Comparison of ENCODE assay signal across 14 cellular contexts in the genomic region with DNA sequence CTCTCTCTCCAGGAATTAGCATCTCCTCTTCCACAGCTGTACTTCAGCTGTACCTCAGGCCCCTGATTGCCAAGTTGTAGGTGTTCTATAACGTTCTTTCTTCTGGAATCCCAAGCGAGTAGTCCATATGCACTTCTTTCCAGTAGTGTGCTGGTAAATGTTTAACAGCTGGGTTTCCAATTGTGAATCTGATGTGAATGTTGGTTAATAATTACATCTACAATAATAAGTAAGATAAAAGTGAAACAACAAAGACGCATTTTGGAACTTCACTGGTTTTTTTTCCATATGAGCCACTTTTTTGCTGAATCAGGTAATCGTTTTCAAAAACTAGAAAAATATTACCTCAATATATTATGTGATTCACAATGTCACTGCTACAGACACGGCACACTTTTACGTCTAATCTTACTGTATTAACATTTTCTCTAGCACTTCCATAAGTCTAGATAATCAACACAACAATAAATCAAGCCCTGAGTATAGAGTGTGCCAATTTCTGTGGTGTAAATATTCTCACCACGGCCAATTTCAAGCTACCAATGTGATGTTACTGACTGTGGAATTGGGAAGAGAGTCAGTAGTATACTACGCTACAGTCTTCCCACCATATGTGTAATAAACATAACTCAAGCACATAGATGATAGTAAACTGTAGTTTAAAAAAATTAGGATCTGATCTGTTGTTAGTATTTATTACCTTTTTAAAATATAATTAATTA.
A peak's percentile ranks its signal among the peaks of the same experiment; 100 is the strongest.
DNase-seq lines count a peak whose midpoint lies in the region; TF ChIP-seq lines count a peak whose summit lies in the region.
"Had no signal": no experiment of that assay in that cellular context is flagged by ENCODE, and none has a peak within 500 bp of the region (broad histone marks: within the 10 kb centered on the region; RNA-seq: fewer than 3 reads in every experiment).

No MANE protein-coding gene starts in this region.

- no peak overlapping the region for H3K4me3 Mint-ChIP-seq in glutamatergic neuron (ENCODE audit: unreplicated experiment)
- H3K4me3 Mint-ChIP-seq: activated CD8-positive, alpha-beta T cell treated with anti-CD3 and anti-CD28 coated beads for 36 hours had no signal

- peaks cover 2% of the 10 kb centered on the region for H3K27me3 Mint-ChIP-seq in glutamatergic neuron (ENCODE audit: unreplicated experiment)
- H3K27me3 Mint-ChIP-seq: activated CD8-positive, alpha-beta T cell treated with anti-CD3 and anti-CD28 coated beads for 36 hours had no signal

- no peak for TF ChIP-seq POLR2A in erythroblast (IDR thresholded peaks at IDR 0.05; ENCODE audit: low read length)

- no peak overlapping the region for H3K27ac Mint-ChIP-seq in glutamatergic neuron (ENCODE audit: unreplicated experiment)
- H3K27ac Mint-ChIP-seq: activated CD8-positive, alpha-beta T cell treated with anti-CD3 and anti-CD28 coated beads for 36 hours; activated T-helper 2 cell treated with anti-CD3 and anti-CD28 coated beads, Interferon-gamma antibody, Interleukin-2, Interleukin-4, amounts not matched to agents 10 μg/mL and 5 μg/mL and 100 μg/mL, durations not matched to agents 14 hours and 24 hours and 36 hours had no signal

- H3K4me1 Mint-ChIP-seq in glutamatergic neuron (ENCODE audit: low read depth, unreplicated experiment): peaks cover 5% of the 10 kb centered on the region

- DNase-seq in AG10803 (ENCODE audit: low read depth): peak; percentile 65
- no peak for DNase-seq in SK-N-MC (ENCODE audit: low read depth, low spot score)
- DNase-seq in kidney glomerular epithelial cell (lab: John Stamatoyannopoulos, UW): peak; percentile 63
- DNase-seq in renal cortical epithelial cell (ENCODE audit: low read depth): peak; percentile 90
- no peak for DNase-seq in glutamatergic neuron
- no peak for DNase-seq in erythroblast (lab: John Stamatoyannopoulos, UW)
- DNase-seq in SKM-1 (lab: John Stamatoyannopoulos, UW; ENCODE audit: unreplicated experiment): no peak
- DNase-seq in GOT3 (lab: John Stamatoyannopoulos, UW): no peak
- DNase-seq: activated CD8-positive, alpha-beta T cell treated with anti-CD3 and anti-CD28 coated beads for 36 hours; NCI-H748 treated with DMSO at 0.1 percent for 48 hours; stimulated activated CD4-positive, alpha-beta T cell treated with anti-CD3 and anti-CD28 coated beads, Interleukin-4, amount 100 ng/mL, for 4 hours; SW 1271 had no signal

- no peak overlapping the region for H3K9ac ChIP-seq in SK-N-MC (ENCODE audit: insufficient read length)

- peak overlapping the region; percentile 35; the same call in 1 of the 2 replicates for H3K27ac ChIP-seq in SK-N-MC

- H3K4me3 ChIP-seq in AG10803 (ENCODE audit: low read length) (no peak overlapping the region), SK-N-MC (no peak overlapping the region)
- H3K4me3 ChIP-seq: lung had no signal

- no peaks in the 10 kb centered on the region for H3K36me3 ChIP-seq in SK-N-MC (ENCODE audit: insufficient read depth, low read length)

- no peak for TF ChIP-seq CTCF in AG10803 (conservative IDR thresholded peaks at IDR 0.05; ENCODE audit: low read length)
- TF ChIP-seq CTCF in glutamatergic neuron (IDR thresholded peaks at IDR 0.05; ENCODE audit: partially characterized antibody, unreplicated experiment): no peak

- no peaks in the 10 kb centered on the region for H3K36me3 Mint-ChIP-seq in glutamatergic neuron (ENCODE audit: unreplicated experiment)

- peaks cover 6% of the 10 kb centered on the region for H3K9me3 Mint-ChIP-seq in glutamatergic neuron (ENCODE audit: unreplicated experiment)
- H3K9me3 Mint-ChIP-seq: activated CD8-positive, alpha-beta T cell treated with anti-CD3 and anti-CD28 coated beads for 36 hours; activated T-helper 2 cell treated with anti-CD3 and anti-CD28 coated beads, Interferon-gamma antibody, Interleukin-2, Interleukin-4, amounts not matched to agents 10 μg/mL and 5 μg/mL and 100 μg/mL, durations not matched to agents 14 hours and 24 hours and 36 hours had no signal

- H3K9me3 ChIP-seq in SK-N-MC (ENCODE audit: low read depth, low read length): no peaks in the 10 kb centered on the region; the same call in 1 of the 2 replicates

Comparison
In these comparisons a context has a peak if more than half of its experiments do, and no peak if none do; other contexts are left out.
1. DNase-seq: peak in AG10803 (single experiment), kidney glomerular epithelial cell (single experiment) and renal cortical epithelial cell (single experiment); none in SK-N-MC (single experiment), glutamatergic neuron (single experiment), erythroblast (0 of 2), SKM-1 (single experiment) and GOT3 (single experiment).